In genomic region chr2:159637988-159638501, GRCh38 we compare ENCODE assay signal across 15 cellular contexts. TPM values are rescaled to one million over a fixed set of nuclear protein-coding genes. Genes with fewer than 3 reads are reported as not detected.
DNase-seq lines count a peak whose midpoint lies in the region; FAIRE-seq and TF ChIP-seq lines count a peak whose summit lies in the region.
"Had no signal": no experiment of that assay in that cellular context is flagged by ENCODE, and none has a peak within 500 bp of the region (broad histone marks: within the 10 kb centered on the region; RNA-seq: fewer than 3 reads in every experiment).

No MANE protein-coding gene starts in this region.

- DNase-seq in AG08396 (ENCODE audit: low spot score) (peak; percentile 10), HK-2 (ENCODE audit: unreplicated experiment) (peak; percentile 26), astrocyte (ENCODE audit: low read depth) (peak; percentile 99), islet precursor cell (peak; percentile 92), superior temporal gyrus (ENCODE audit: extremely low spot score) (no peak), GM13977 (ENCODE audit: low spot score) (no peak), NAMALWA (ENCODE audit: low spot score) (no peak)
- DNase-seq in activated CD4-positive, alpha-beta T cell treated with anti-CD3 and anti-CD28 coated beads, Interleukin-2, amount 10 ng/mL, durations not matched to agents 24 days and 14 days: no peak
- DNase-seq: activated naive CD8-positive, alpha-beta T cell treated with anti-CD3 and anti-CD28 coated beads, Interleukin-2, amount 10 ng/mL, durations not matched to agents 7 days and 5 days; C1 segment of cervical spinal cord; MG63; Peyer's patch; stimulated activated naive B cell treated with anti-CD40 and anti-IgM and Interleukin-4, amounts not matched to agents 10 μg/mL and 1 μg/mL and 100 μg/mL, for 72 hours had no signal

- intact Hi-C loops in activated CD4-positive, alpha-beta T cell treated with anti-CD3 and anti-CD28 coated beads, Interleukin-2, amount 10 ng/mL, durations not matched to agents 24 days and 14 days (cut with micrococcal nuclease): no loop called here

- H3K9me3 Mint-ChIP-seq in astrocyte (ENCODE audit: unreplicated experiment): no peaks in the 10 kb centered on the region
- no peaks in the 10 kb centered on the region for H3K9me3 Mint-ChIP-seq in activated CD4-positive, alpha-beta T cell treated with anti-CD3 and anti-CD28 coated beads, Interleukin-2, amount 10 ng/mL, durations not matched to agents 24 days and 14 days

- H3K36me3 ChIP-seq in astrocyte (ENCODE audit: insufficient read depth, low read length): no peaks in the 10 kb centered on the region
- H3K36me3 ChIP-seq: MG63, Peyer's patch had no signal

- no peak overlapping the region for H2AFZ ChIP-seq in astrocyte (ENCODE audit: low read depth, low read length)
- H2AFZ ChIP-seq: parathyroid adenoma had no signal

- peak overlapping the region; percentile 93 for H3K27ac Mint-ChIP-seq in astrocyte (ENCODE audit: unreplicated experiment)
- H3K27ac Mint-ChIP-seq in activated CD4-positive, alpha-beta T cell treated with anti-CD3 and anti-CD28 coated beads, Interleukin-2, amount 10 ng/mL, durations not matched to agents 24 days and 14 days: no peak overlapping the region
- H3K27ac Mint-ChIP-seq: activated naive CD8-positive, alpha-beta T cell treated with anti-CD3 and anti-CD28 coated beads, Interleukin-2, amount 10 ng/mL, durations not matched to agents 7 days and 5 days; stimulated activated naive B cell treated with anti-CD40 and anti-IgM and Interleukin-4, amounts not matched to agents 10 μg/mL and 1 μg/mL and 100 μg/mL, for 72 hours had no signal

- in situ Hi-C loops in GM13977 (cut with MboI; ENCODE audit: low pct_unique_long_range_greater_than_20kb, low sequenced_read_pairs, unreplicated experiment): no loop called here

- H3K4me2 ChIP-seq in astrocyte (ENCODE audit: low read length): peak overlapping the region; percentile 65

- no peaks in the 10 kb centered on the region for H4K20me1 ChIP-seq in astrocyte (ENCODE audit: insufficient read depth, low read length)

- H3K27me3 Mint-ChIP-seq in astrocyte (ENCODE audit: low read depth, unreplicated experiment): no peaks in the 10 kb centered on the region
- no peaks in the 10 kb centered on the region for H3K27me3 Mint-ChIP-seq in activated CD4-positive, alpha-beta T cell treated with anti-CD3 and anti-CD28 coated beads, Interleukin-2, amount 10 ng/mL, durations not matched to agents 24 days and 14 days
- H3K27me3 Mint-ChIP-seq: activated naive CD8-positive, alpha-beta T cell treated with anti-CD3 and anti-CD28 coated beads, Interleukin-2, amount 10 ng/mL, durations not matched to agents 7 days and 5 days; stimulated activated naive B cell treated with anti-CD40 and anti-IgM and Interleukin-4, amounts not matched to agents 10 μg/mL and 1 μg/mL and 100 μg/mL, for 72 hours had no signal

- H3K4me1 Mint-ChIP-seq in astrocyte (ENCODE audit: low read depth, unreplicated experiment): peaks cover 45% of the 10 kb centered on the region
- H3K4me1 Mint-ChIP-seq in activated CD4-positive, alpha-beta T cell treated with anti-CD3 and anti-CD28 coated beads, Interleukin-2, amount 10 ng/mL, durations not matched to agents 24 days and 14 days: no peaks in the 10 kb centered on the region
- H3K4me1 Mint-ChIP-seq: activated naive CD8-positive, alpha-beta T cell treated with anti-CD3 and anti-CD28 coated beads, Interleukin-2, amount 10 ng/mL, durations not matched to agents 7 days and 5 days had no signal

- H3K4me3 ChIP-seq in astrocyte (ENCODE audit: insufficient read depth, low read depth, low read length): no peak overlapping the region
- H3K4me3 ChIP-seq: MG63, Peyer's patch had no signal

- no peaks in the 10 kb centered on the region for H3K36me3 Mint-ChIP-seq in astrocyte (ENCODE audit: low read depth, unreplicated experiment)
- H3K36me3 Mint-ChIP-seq in activated CD4-positive, alpha-beta T cell treated with anti-CD3 and anti-CD28 coated beads, Interleukin-2, amount 10 ng/mL, durations not matched to agents 24 days and 14 days (ENCODE audit: low read depth): no peaks in the 10 kb centered on the region
- H3K36me3 Mint-ChIP-seq: activated naive CD8-positive, alpha-beta T cell treated with anti-CD3 and anti-CD28 coated beads, Interleukin-2, amount 10 ng/mL, durations not matched to agents 7 days and 5 days had no signal

- no peak for TF ChIP-seq CTCF in astrocyte (IDR thresholded peaks at IDR 0.05; ENCODE audit: insufficient read depth, low read depth, low read length)
- no peak for TF ChIP-seq CTCF in GM13977 (IDR thresholded peaks at IDR 0.05; ENCODE audit: extremely low read depth, insufficient read depth, missing control alignments)

- H3K27me3 ChIP-seq in astrocyte (ENCODE audit: insufficient read depth, low read length): no peaks in the 10 kb centered on the region
- H3K27me3 ChIP-seq: MG63, Peyer's patch had no signal

- H3K4me1 ChIP-seq in astrocyte (ENCODE audit: insufficient read depth, low read length): peaks cover 4% of the 10 kb centered on the region
- H3K4me1 ChIP-seq: parathyroid adenoma, Peyer's patch had no signal

- no peaks in the 10 kb centered on the region for H3K9me3 ChIP-seq in astrocyte (ENCODE audit: insufficient read depth, low read depth, low read length)
- H3K9me3 ChIP-seq: Peyer's patch had no signal

- H3K9ac ChIP-seq in astrocyte (ENCODE audit: low read length): peak overlapping the region; percentile 67
- H3K9ac ChIP-seq: parathyroid adenoma had no signal

- no peaks in the 10 kb centered on the region for H3K79me2 ChIP-seq in astrocyte (ENCODE audit: insufficient read depth, low read length)
- H3K79me2 ChIP-seq: parathyroid adenoma had no signal

- peak; percentile 64 for FAIRE-seq in astrocyte (lab: Jason Lieb, UNC)
- FAIRE-seq: G401.6 had no signal

- H3K27ac ChIP-seq in astrocyte (ENCODE audit: low read depth, low read length): peak overlapping the region; percentile 89
- H3K27ac ChIP-seq: parathyroid adenoma, Peyer's patch had no signal

- no peak overlapping the region for H3K4me3 Mint-ChIP-seq in astrocyte (ENCODE audit: unreplicated experiment)
- no peak overlapping the region for H3K4me3 Mint-ChIP-seq in activated CD4-positive, alpha-beta T cell treated with anti-CD3 and anti-CD28 coated beads, Interleukin-2, amount 10 ng/mL, durations not matched to agents 24 days and 14 days
- H3K4me3 Mint-ChIP-seq: activated naive CD8-positive, alpha-beta T cell treated with anti-CD3 and anti-CD28 coated beads, Interleukin-2, amount 10 ng/mL, durations not matched to agents 7 days and 5 days; stimulated activated naive B cell treated with anti-CD40 and anti-IgM and Interleukin-4, amounts not matched to agents 10 μg/mL and 1 μg/mL and 100 μg/mL, for 72 hours had no signal

RNA-seq across cellular contexts. Expression of gene BAZ2B, which starts 21.7 kb away (rescaled TPM):
- total RNA-seq in astrocyte: 60.9 and 69.8 TPM in 2 replicates
- 3.8 and 4.2 TPM in 2 replicates for total RNA-seq in activated CD4-positive, alpha-beta T cell treated with anti-CD3 and anti-CD28 coated beads, Interleukin-2, amount 10 ng/mL, durations not matched to agents 24 days and 14 days

Comparison
In these comparisons a context has a peak if more than half of its experiments do, and no peak if none do; other contexts are left out.
1. DNase-seq: peak in AG08396 (single experiment), HK-2 (single experiment), astrocyte (single experiment) and islet precursor cell (single experiment); none in superior temporal gyrus (single experiment), GM13977 (single experiment), activated CD4-positive, alpha-beta T cell treated with anti-CD3 and anti-CD28 coated beads, Interleukin-2, amount 10 ng/mL, durations not matched to agents 24 days and 14 days (single experiment) and NAMALWA (single experiment).
2. RNA of gene BAZ2B, which starts 21.7 kb away (total RNA-seq): 60.9 to 69.8 TPM in astrocyte; 3.8 to 4.2 TPM in activated CD4-positive, alpha-beta T cell treated with anti-CD3 and anti-CD28 coated beads, Interleukin-2, amount 10 ng/mL, durations not matched to agents 24 days and 14 days; every median in the first group is over 10 times any median in the second.